In the genomic region with DNA sequence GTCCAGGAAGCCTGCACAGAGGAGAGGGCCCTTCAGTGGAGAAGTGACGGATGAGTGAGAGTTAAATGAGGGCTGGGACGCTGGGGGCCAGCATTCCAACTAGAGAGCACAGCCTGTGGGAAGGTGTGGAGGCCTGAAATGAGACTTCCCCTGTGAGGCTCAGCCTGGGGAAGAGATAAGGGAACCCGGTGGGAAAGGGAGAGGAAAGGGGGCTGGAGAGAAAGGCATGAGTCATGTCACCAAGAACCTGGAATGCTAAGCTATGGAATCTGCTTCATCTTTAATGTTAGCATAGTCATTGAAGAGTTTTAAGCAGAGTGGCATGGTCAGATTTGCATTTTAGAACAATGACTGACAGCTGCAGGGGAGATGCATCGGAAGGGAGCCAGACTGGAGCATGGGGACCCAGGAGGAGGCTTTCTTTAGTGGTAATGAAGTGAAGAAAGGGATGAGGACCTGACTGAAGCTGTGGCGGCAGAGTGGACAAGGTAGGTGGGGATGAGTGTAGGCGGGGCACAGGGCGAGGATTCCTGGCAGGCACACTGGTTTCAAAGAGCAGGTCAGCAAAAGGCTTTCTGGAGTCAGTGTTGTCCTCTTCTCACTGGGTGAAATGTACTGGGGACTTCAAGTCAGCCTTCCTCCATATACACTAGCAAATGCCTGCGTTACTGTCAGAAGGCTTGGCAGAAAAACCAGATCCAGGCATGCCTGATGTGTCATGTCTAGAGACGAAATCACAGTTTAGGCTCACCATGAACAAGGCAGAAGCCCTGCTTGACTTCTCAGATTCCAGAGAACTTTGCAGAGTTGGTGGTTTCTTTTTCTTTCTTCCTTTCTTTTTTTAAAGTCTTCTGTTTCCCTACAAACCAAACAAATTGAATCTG, we compare ENCODE assay signal across 12 cellular contexts. TPM values are rescaled to one million over a fixed set of nuclear protein-coding genes. Genes with fewer than 3 reads are reported as not detected.
DNase-seq lines count a peak whose midpoint lies in the region.
"Had no signal": no experiment of that assay in that cellular context is flagged by ENCODE, and none has a peak within 500 bp of the region (broad histone marks: within the 10 kb centered on the region; RNA-seq: fewer than 3 reads in every experiment).

No MANE protein-coding gene starts in this region.

- H3K27ac Mint-ChIP-seq in CD4-positive, alpha-beta memory T cell = peak overlapping the region in 1 of 7 donors; percentile 3
- H3K27ac Mint-ChIP-seq: activated naive CD4-positive, alpha-beta T cell treated with anti-CD3 and anti-CD28 coated beads, Interleukin-2, amount 50 U/mL, for 24 hours; CD4-positive, alpha-beta T cell had no signal

- H3K36me3 Mint-ChIP-seq in CD4-positive, alpha-beta memory T cell = peaks cover 0 to 6% of the 10 kb centered on the region in 2 donors

- no peaks in the 10 kb centered on the region for H3K36me3 ChIP-seq in CD4-positive, alpha-beta memory T cell (ENCODE audit: insufficient read depth, low read length)

- no peaks in the 10 kb centered on the region for H3K9me3 Mint-ChIP-seq in CD4-positive, alpha-beta memory T cell
- H3K9me3 Mint-ChIP-seq: activated naive CD4-positive, alpha-beta T cell treated with anti-CD3 and anti-CD28 coated beads, Interleukin-2, amount 50 U/mL, for 24 hours; CD4-positive, alpha-beta T cell had no signal

- no peaks in the 10 kb centered on the region for H3K27me3 ChIP-seq in CD4-positive, alpha-beta memory T cell (ENCODE audit: insufficient read depth, low read length)

- no peak overlapping the region for H3K4me3 ChIP-seq in CD4-positive, alpha-beta memory T cell (ENCODE audit: low read length in 2 of 2)

- peaks cover 2 to 4% of the 10 kb centered on the region in 2 donors for H3K27me3 Mint-ChIP-seq in CD4-positive, alpha-beta memory T cell

- H3K4me3 Mint-ChIP-seq in CD4-positive, alpha-beta memory T cell = no peak overlapping the region
- H3K4me3 Mint-ChIP-seq: activated naive CD4-positive, alpha-beta T cell treated with anti-CD3 and anti-CD28 coated beads, Interleukin-2, amount 50 U/mL, for 24 hours; CD4-positive, alpha-beta T cell had no signal

- intact Hi-C loops in CD4-positive, alpha-beta memory T cell (cut with micrococcal nuclease) = no loop called here

- no peaks in the 10 kb centered on the region for H3K4me1 ChIP-seq in CD4-positive, alpha-beta memory T cell (ENCODE audit: insufficient read depth, low read length)

- POLR2A ChIA-PET in CD4-positive, alpha-beta memory T cell (lab: Charles Lee; ENCODE audit: partially characterized antibody) = no interaction called here

- H3K9me3 ChIP-seq in CD4-positive, alpha-beta memory T cell (ENCODE audit: control insufficient read depth in 1 of 2, low read length in 2 of 2) = no peaks in the 10 kb centered on the region

- no peak overlapping the region for H3K27ac ChIP-seq in CD4-positive, alpha-beta memory T cell (ENCODE audit: low read depth, low read length)

- CTCF ChIA-PET in CD4-positive, alpha-beta memory T cell (lab: Charles Lee; ENCODE audit: partially characterized antibody) = no interaction called here

- peaks cover 0 to 2% (median 0%) of the 10 kb centered on the region in 4 donors for H3K4me1 Mint-ChIP-seq in CD4-positive, alpha-beta memory T cell
- H3K4me1 Mint-ChIP-seq: activated naive CD4-positive, alpha-beta T cell treated with anti-CD3 and anti-CD28 coated beads, Interleukin-2, amount 50 U/mL, for 24 hours had no signal

- DNase-seq in Ammon's horn (ENCODE audit: low spot score) (peak; percentile 39), RPMI7951 (ENCODE audit: low read depth) (peak; percentile 58), fibroblast of gingiva (ENCODE audit: low read depth) (peak; percentile 46), myocyte (ENCODE audit: low read depth) (peak; percentile 20), NCI-H2029 (lab: John Stamatoyannopoulos, UW) (no peak), midbrain (lab: John Stamatoyannopoulos, UW) (no peak), HPDE6-E6E7 (ENCODE audit: extremely low spot score) (no peak)
- DNase-seq in CD4-positive, alpha-beta memory T cell = no peak
- DNase-seq: activated CD4-positive, CD25-positive, alpha-beta regulatory T cell; CD4-positive, alpha-beta T cell; Karpas-422 had no signal

RNA-seq across cellular contexts. Expression of gene RGL1, which starts 8.0 kb away (rescaled TPM):
- 19.2 and 23.6 TPM in 2 replicates for total RNA-seq in RPMI7951 (2014; rRNA removed; shearing (Covaris generic))
- 5.4 and 6.3 TPM in 2 replicates for total RNA-seq in myocyte
- 6.1 TPM for polyA plus RNA-seq in myocyte (2012)
- total RNA-seq in CD4-positive, alpha-beta memory T cell = 1 to 10 TPM; 5.1 to 5.3 TPM
- polyA plus RNA-seq in CD4-positive, alpha-beta memory T cell = 1 to 10 TPM; 2.3 to 2.4 TPM

Comparison
In these comparisons a context has a peak if more than half of its experiments do, and no peak if none do; other contexts are left out.
1. DNase-seq: peak in Ammon's horn (single experiment), RPMI7951 (single experiment), fibroblast of gingiva (single experiment) and myocyte (single experiment); none in NCI-H2029 (single experiment), midbrain (single experiment), CD4-positive, alpha-beta memory T cell (0 of 5) and HPDE6-E6E7 (single experiment).